14 cellular contexts compared by ENCODE assay signal in the genomic region with DNA sequence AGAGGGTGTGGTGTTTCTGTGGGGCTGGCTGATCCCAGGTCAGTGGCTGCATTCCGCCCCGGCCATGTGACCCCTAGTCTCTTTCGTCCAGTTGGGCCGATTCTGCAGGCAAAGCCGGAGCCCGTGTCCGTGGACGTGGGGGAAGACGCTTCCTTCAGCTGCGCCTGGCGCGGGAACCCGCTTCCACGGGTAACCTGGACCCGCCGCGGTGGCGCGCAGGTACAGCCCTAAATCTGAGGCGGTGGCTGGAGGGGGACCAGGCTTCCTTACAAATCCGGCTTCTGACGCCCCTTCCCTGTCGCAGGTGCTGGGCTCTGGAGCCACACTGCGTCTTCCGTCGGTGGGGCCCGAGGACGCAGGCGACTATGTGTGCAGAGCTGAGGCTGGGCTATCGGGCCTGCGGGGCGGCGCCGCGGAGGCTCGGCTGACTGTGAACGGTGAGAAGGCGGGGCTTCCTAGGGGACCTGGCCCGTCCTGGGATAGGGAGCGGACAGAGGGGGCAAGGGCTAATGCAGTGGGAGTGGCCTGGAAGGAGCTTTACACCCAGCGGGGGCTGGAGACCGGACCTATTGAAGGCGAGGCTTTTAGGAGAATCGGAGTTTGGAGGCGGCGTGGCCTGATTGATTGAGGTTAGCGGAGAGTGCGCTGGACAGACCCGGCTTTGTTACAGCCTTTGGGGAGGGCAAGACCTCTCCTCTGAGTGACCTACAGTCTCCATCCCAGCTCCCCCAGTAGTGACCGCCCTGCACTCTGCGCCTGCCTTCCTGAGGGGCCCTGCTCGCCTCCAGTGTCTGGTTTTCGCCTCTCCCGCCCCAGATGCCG. TPM values are rescaled to one million over a fixed set of nuclear protein-coding genes. Genes with fewer than 3 reads are reported as not detected.
DNase-seq lines count a peak whose midpoint lies in the region; ATAC-seq, FAIRE-seq and TF ChIP-seq lines count a peak whose summit lies in the region.
"Had no signal": no experiment of that assay in that cellular context is flagged by ENCODE, and none has a peak within 500 bp of the region (broad histone marks: within the 10 kb centered on the region; RNA-seq: fewer than 3 reads in every experiment).

No MANE protein-coding gene starts in this region.

- intact Hi-C loops in HepG2 (cut with micrococcal nuclease; ENCODE audit: unreplicated experiment): loop anchor here (5.0 kb wide), 1 partner anchor 49 kb away; a partner anchor contains a TSS

- TF ChIP-seq POLR2A in HepG2 (IDR thresholded peaks at IDR 0.05; ENCODE audit: insufficient read depth in 1 of 2, low read depth in 2 of 2, low read length in 2 of 2): 0 out of 4 replicates have a peak, but pooled peaks of 1 of the 2 experiments have one; percentile 27

- BruUV-seq in HepG2 (replicated peaks; lab: Mats Ljungman, UMichigan): no TSS peak

- no peaks in the 10 kb centered on the region for H3K79me2 ChIP-seq in HepG2 (ENCODE audit: insufficient read depth, low read length)

- H3K27ac ChIP-seq in HepG2 (ENCODE audit: extremely low read length, insufficient read depth, low read length): no peak overlapping the region
- H3K27ac ChIP-seq: tibial nerve had no signal

- no peak for TF ChIP-seq CTCF in HepG2 (CRISPR knock-in tag; IDR thresholded peaks at IDR 0.05)

- ATAC-seq in HepG2: peak; percentile 92
- no peak for ATAC-seq in naive thymus-derived CD8-positive, alpha-beta T cell

- H3K9me3 Mint-ChIP-seq in naive thymus-derived CD8-positive, alpha-beta T cell: peaks cover 0 to 2% (median 0%) of the 10 kb centered on the region in 9 donors
- H3K9me3 Mint-ChIP-seq in immature natural killer cell: no peaks in the 10 kb centered on the region

- H3K4me1 ChIP-seq in HepG2 (ENCODE audit: insufficient read depth, low read length): peaks cover 39% of the 10 kb centered on the region

- POLR2A ChIA-PET in HepG2 (lab: Yijun Ruan, JAX): interaction anchor here (0.7 to 1.1 kb wide), 4 partner anchors 15 to 113 kb away, joined by 3 to 4 read pairs (median 3); a partner anchor contains a TSS
- POLR2A ChIA-PET in naive thymus-derived CD8-positive, alpha-beta T cell (lab: Charles Lee): no interaction called here

- no peaks in the 10 kb centered on the region for H4K20me1 ChIP-seq in HepG2 (ENCODE audit: insufficient read depth, low read length)

- H3K4me3 ChIP-seq in HepG2 (replicated peaks in 1 of 3; ENCODE audit: insufficient read depth in 1 of 3, low read depth in 2 of 3, low read length in 3 of 3): peak overlapping the region; percentile 41 to 70 (median 50)
- H3K4me3 ChIP-seq: tibial nerve had no signal

- TF ChIP-seq EP300 in HepG2 (IDR thresholded peaks at IDR 0.05; ENCODE audit: low read depth in 2 of 2, low read length in 2 of 2) (no peak), HepG2 (CRISPR knock-in tag; IDR thresholded peaks at IDR 0.05; ENCODE audit: borderline replicate concordance) (no peak)

- H3K36me3 ChIP-seq in HepG2 (replicated peaks in 1 of 2; ENCODE audit: control insufficient read depth in 1 of 2, insufficient read depth in 2 of 2, low read length in 2 of 2): no peaks in the 10 kb centered on the region
- H3K36me3 ChIP-seq: tibial nerve had no signal

- H3K4me2 ChIP-seq in HepG2 (ENCODE audit: low read depth, low read length): peak overlapping the region; percentile 92

- no peak for TF ChIP-seq RAD21 in HepG2 (CRISPR knock-in tag; IDR thresholded peaks at IDR 0.05)

- H3K27ac Mint-ChIP-seq in naive thymus-derived CD8-positive, alpha-beta T cell: no peak overlapping the region
- H3K27ac Mint-ChIP-seq in immature natural killer cell: no peak overlapping the region

- H3K9me3 ChIP-seq in HepG2 (ENCODE audit: low read length): no peaks in the 10 kb centered on the region

- peak; percentile 83 for FAIRE-seq in HepG2 (lab: Jason Lieb, UNC)
- FAIRE-seq: frontal cortex, GM18507 had no signal

- peak overlapping the region in 3 of 10 donors; percentile 6 to 51 (median 45) for H3K4me3 Mint-ChIP-seq in naive thymus-derived CD8-positive, alpha-beta T cell
- no peak overlapping the region for H3K4me3 Mint-ChIP-seq in immature natural killer cell

- peak; percentile 85 for DNase-seq in COLO829 (ENCODE audit: low spot score)
- peak; percentile 59 for DNase-seq in SK-N-DZ (ENCODE audit: low spot score)
- peak; percentile 89 for DNase-seq in HepG2 (ENCODE audit: low spot score)
- no peak for DNase-seq in naive thymus-derived CD8-positive, alpha-beta T cell
- no peak for DNase-seq in mucosa of gallbladder (ENCODE audit: low spot score)
- no peak for DNase-seq in immature natural killer cell
- DNase-seq: AML-193, NCI-H1092, NCI-H510A treated with DMSO at 0.1 percent for 48 hours had no signal

- peak overlapping the region; percentile 24; the same call in 1 of the 2 replicates for H3K9ac ChIP-seq in HepG2 (ENCODE audit: insufficient read depth, low read depth, low read length)

- H3K27me3 ChIP-seq in HepG2 (ENCODE audit: control insufficient read depth in 1 of 2, insufficient read depth in 2 of 2, low read length in 2 of 2): peaks cover 6 to 39% of the 10 kb centered on the region in 2 experiments

- in situ Hi-C loops in HepG2 (cut with HindIII; ENCODE audit: extremely low pct_ligation_motif_present, low pct_unique_long_range_greater_than_20kb): no loop called here

- peaks cover 5 to 27% (median 11%) of the 10 kb centered on the region in 4 donors for H3K4me1 Mint-ChIP-seq in naive thymus-derived CD8-positive, alpha-beta T cell
- peaks cover 8 to 9% of the 10 kb centered on the region in 2 donors for H3K4me1 Mint-ChIP-seq in immature natural killer cell

- no peak overlapping the region for H2AFZ ChIP-seq in HepG2 (ENCODE audit: low read length)

- CTCF ChIA-PET in HepG2 (lab: Yijun Ruan, JAX; ENCODE audit: low intra/inter-chr PET ratio, low total read pairs): no interaction called here

- H3K36me3 Mint-ChIP-seq in naive thymus-derived CD8-positive, alpha-beta T cell: peaks cover 0 to 3% (median 0%) of the 10 kb centered on the region in 3 donors
- peaks cover 0 to 4% (median 0%) of the 10 kb centered on the region in 3 donors for H3K36me3 Mint-ChIP-seq in immature natural killer cell

- WGBS in HepG2 (ENCODE audit: low lambda C conversion rate): 15% methylated on average over 21 of the region's 55 CpGs

- H3K27me3 Mint-ChIP-seq in naive thymus-derived CD8-positive, alpha-beta T cell: peaks cover 12 to 67% (median 46%) of the 10 kb centered on the region in 5 donors
- peaks cover 14 to 33% (median 19%) of the 10 kb centered on the region in 3 donors for H3K27me3 Mint-ChIP-seq in immature natural killer cell (ENCODE audit: low read depth in 3 of 3)

RNA-seq across cellular contexts. Expression of a gene that starts 4.3 kb away (rescaled TPM):
- 0.35 and 0.46 TPM in 2 replicates for polyA plus RNA-seq in SK-N-DZ (2014; cell fraction: cytosol; rRNA removed)
- 0.50 and 1.0 TPM in 2 replicates for polyA plus RNA-seq in SK-N-DZ (2014; cell fraction: nucleus; rRNA removed)
- 2.2 and 2.4 TPM in 2 replicates for total RNA-seq in HepG2 (2016; rRNA removed; fragmentation: Illumina TruSeq; extraction: Trizol)
- total RNA-seq in HepG2 (2016; cell fraction: cytosol; rRNA removed; fragmentation: Illumina TruSeq; extraction: Trizol; ENCODE audit: low read depth): 1.1 and 1.3 TPM in 2 replicates
- 1.9 and 2.4 TPM in 2 replicates for total RNA-seq in HepG2 (2016; cell fraction: insoluble cytoplasmic fraction; rRNA removed; fragmentation: Illumina TruSeq; extraction: Trizol)
- total RNA-seq in HepG2 (2016; cell fraction: membrane; rRNA removed; fragmentation: Illumina TruSeq; extraction: Trizol): 2.2 and 2.6 TPM in 2 replicates
- 1.2 and 1.3 TPM in 2 replicates for total RNA-seq in HepG2 (2016; cell fraction: nucleus; rRNA removed; fragmentation: Illumina TruSeq; extraction: Trizol)
- polyA plus RNA-seq in HepG2 (2011; rRNA removed): 0.17 and 0.18 TPM in 2 replicates
- 0.21 and 0.30 TPM in 2 replicates for polyA plus RNA-seq in HepG2 (2011; cell fraction: cytosol; rRNA removed)
- 0.29 and 0.32 TPM in 2 replicates for polyA plus RNA-seq in HepG2 (2011; cell fraction: nucleus; rRNA removed)
- 0.07 TPM in 2 replicates for polyA plus RNA-seq in HepG2 (2012)
- polyA plus RNA-seq in HepG2 (2016; cell fraction: cytosol; fragmentation: Illumina TruSeq; extraction: Trizol; ENCODE audit: low read depth): 1.2 and 1.8 TPM in 2 replicates
- 2.9 and 3.3 TPM in 2 replicates for polyA plus RNA-seq in HepG2 (2016; cell fraction: insoluble cytoplasmic fraction; fragmentation: Illumina TruSeq; extraction: Trizol; ENCODE audit: low read depth)
- 2.2 and 2.6 TPM in 2 replicates for polyA plus RNA-seq in HepG2 (2016; cell fraction: membrane; fragmentation: Illumina TruSeq; extraction: Trizol; ENCODE audit: low read depth)
- polyA plus RNA-seq in HepG2 (2016; cell fraction: nucleus; fragmentation: Illumina TruSeq; extraction: Trizol; ENCODE audit: insufficient read depth, low read depth): 3.1 and 3.3 TPM in 2 replicates
- polyA minus RNA-seq in HepG2 (2011; rRNA and poly(A)+ RNA removed; ENCODE audit: low replicate concordance): 0.16 TPM in 1 of 2 replicates, not detected in the other
- polyA minus RNA-seq in HepG2 (2011; cell fraction: cytosol; rRNA and poly(A)+ RNA removed): 0.26 TPM in 1 of 2 replicates, not detected in the other
- polyA minus RNA-seq in HepG2 (2011; cell fraction: nucleus; rRNA and poly(A)+ RNA removed): 0.12 and 0.13 TPM in 2 replicates
- under 1 TPM; 0.96 to 0.99 TPM for total RNA-seq in naive thymus-derived CD8-positive, alpha-beta T cell
- under 1 TPM; 0.16 to 0.77 (median 0.35) TPM for polyA plus RNA-seq in naive thymus-derived CD8-positive, alpha-beta T cell
- 0.12 TPM for total RNA-seq in mucosa of gallbladder
- polyA plus RNA-seq in immature natural killer cell: under 1 TPM in 1 of 3 donors, not detected in 2; 0.19 TPM
- total RNA-seq: dermis microvascular lymphatic vessel endothelial cell had no signal

RNA-seq across cellular contexts. Expression of a gene that starts 7.3 kb away (rescaled TPM):
- 69.6 and 77.4 TPM in 2 replicates for polyA plus RNA-seq in SK-N-DZ (2014; cell fraction: cytosol; rRNA removed)
- polyA plus RNA-seq in SK-N-DZ (2014; cell fraction: nucleus; rRNA removed): 66.8 and 94.7 TPM in 2 replicates
- total RNA-seq in HepG2 (2016; rRNA removed; fragmentation: Illumina TruSeq; extraction: Trizol) (2.3 and 2.9 TPM in 2 replicates), mucosa of gallbladder (85.6 TPM)
- total RNA-seq in HepG2 (2016; cell fraction: cytosol; rRNA removed; fragmentation: Illumina TruSeq; extraction: Trizol; ENCODE audit: low read depth): 0.79 and 1.7 TPM in 2 replicates
- 0.65 and 3.2 TPM in 2 replicates for total RNA-seq in HepG2 (2016; cell fraction: insoluble cytoplasmic fraction; rRNA removed; fragmentation: Illumina TruSeq; extraction: Trizol)
- total RNA-seq in HepG2 (2016; cell fraction: membrane; rRNA removed; fragmentation: Illumina TruSeq; extraction: Trizol): 0.83 and 1.4 TPM in 2 replicates
- 2.7 and 3.8 TPM in 2 replicates for total RNA-seq in HepG2 (2016; cell fraction: nucleus; rRNA removed; fragmentation: Illumina TruSeq; extraction: Trizol)
- polyA plus RNA-seq in HepG2 (2011; rRNA removed) (2.0 and 3.1 TPM in 2 replicates), immature natural killer cell (under 1 TPM in 1 of 3 donors, not detected in 2; 0.72 TPM)
- 1.0 and 2.3 TPM in 2 replicates for polyA plus RNA-seq in HepG2 (2011; cell fraction: cytosol; rRNA removed)
- 2.4 and 4.2 TPM in 2 replicates for polyA plus RNA-seq in HepG2 (2011; cell fraction: nucleus; rRNA removed)
- polyA plus RNA-seq in HepG2 (2012): 0.70 and 1.2 TPM in 2 replicates
- 1.1 and 1.4 TPM in 2 replicates for polyA plus RNA-seq in HepG2 (2016; cell fraction: cytosol; fragmentation: Illumina TruSeq; extraction: Trizol; ENCODE audit: low read depth)
- polyA plus RNA-seq in HepG2 (2016; cell fraction: insoluble cytoplasmic fraction; fragmentation: Illumina TruSeq; extraction: Trizol; ENCODE audit: low read depth): 1.4 and 4.4 TPM in 2 replicates
- 2.2 and 3.5 TPM in 2 replicates for polyA plus RNA-seq in HepG2 (2016; cell fraction: membrane; fragmentation: Illumina TruSeq; extraction: Trizol; ENCODE audit: low read depth)
- 9.5 and 10.5 TPM in 2 replicates for polyA plus RNA-seq in HepG2 (2016; cell fraction: nucleus; fragmentation: Illumina TruSeq; extraction: Trizol; ENCODE audit: insufficient read depth, low read depth)
- 0.51 and 2.8 TPM in 2 replicates for polyA minus RNA-seq in HepG2 (2011; rRNA and poly(A)+ RNA removed; ENCODE audit: low replicate concordance)
- 0.35 and 1.8 TPM in 2 replicates for polyA minus RNA-seq in HepG2 (2011; cell fraction: cytosol; rRNA and poly(A)+ RNA removed)
- polyA minus RNA-seq in HepG2 (2011; cell fraction: nucleus; rRNA and poly(A)+ RNA removed): 1.2 TPM in 1 of 2 replicates, not detected in the other
- total RNA-seq in naive thymus-derived CD8-positive, alpha-beta T cell: not detected
- polyA plus RNA-seq in naive thymus-derived CD8-positive, alpha-beta T cell: not detected

RNA-seq across cellular contexts. Expression of a gene that starts 8.7 kb away (rescaled TPM):
- polyA plus RNA-seq in SK-N-DZ (2014; cell fraction: cytosol; rRNA removed): not detected in 2 replicates
- polyA plus RNA-seq in SK-N-DZ (2014; cell fraction: nucleus; rRNA removed): 0.16 TPM in 1 of 2 replicates, not detected in the other
- total RNA-seq in HepG2 (2016; rRNA removed; fragmentation: Illumina TruSeq; extraction: Trizol) (not detected in 2 replicates), mucosa of gallbladder (0.06 TPM)
- total RNA-seq in HepG2 (2016; cell fraction: cytosol; rRNA removed; fragmentation: Illumina TruSeq; extraction: Trizol; ENCODE audit: low read depth): not detected in 2 replicates
- 0.04 TPM in 2 replicates for total RNA-seq in HepG2 (2016; cell fraction: insoluble cytoplasmic fraction; rRNA removed; fragmentation: Illumina TruSeq; extraction: Trizol)
- total RNA-seq in HepG2 (2016; cell fraction: membrane; rRNA removed; fragmentation: Illumina TruSeq; extraction: Trizol): not detected in 2 replicates
- total RNA-seq in HepG2 (2016; cell fraction: nucleus; rRNA removed; fragmentation: Illumina TruSeq; extraction: Trizol): not detected in 2 replicates
- polyA plus RNA-seq in HepG2 (2011; rRNA removed) (0.01 TPM in 1 of 2 replicates, not detected in the other), immature natural killer cell (not detected)
- 0.01 TPM in 2 replicates for polyA plus RNA-seq in HepG2 (2011; cell fraction: cytosol; rRNA removed)
- 0.16 and 0.39 TPM in 2 replicates for polyA plus RNA-seq in HepG2 (2011; cell fraction: nucleus; rRNA removed)
- polyA plus RNA-seq in HepG2 (2012): not detected in 2 replicates
- not detected in 2 replicates for polyA plus RNA-seq in HepG2 (2016; cell fraction: cytosol; fragmentation: Illumina TruSeq; extraction: Trizol; ENCODE audit: low read depth)
- polyA plus RNA-seq in HepG2 (2016; cell fraction: insoluble cytoplasmic fraction; fragmentation: Illumina TruSeq; extraction: Trizol; ENCODE audit: low read depth): not detected in 2 replicates
- not detected in 2 replicates for polyA plus RNA-seq in HepG2 (2016; cell fraction: membrane; fragmentation: Illumina TruSeq; extraction: Trizol; ENCODE audit: low read depth)
- polyA plus RNA-seq in HepG2 (2016; cell fraction: nucleus; fragmentation: Illumina TruSeq; extraction: Trizol; ENCODE audit: insufficient read depth, low read depth): 0.25 TPM in 1 of 2 replicates, not detected in the other
- 0.05 TPM in 1 of 2 replicates, not detected in the other for polyA minus RNA-seq in HepG2 (2011; rRNA and poly(A)+ RNA removed; ENCODE audit: low replicate concordance)
- not detected in 2 replicates for polyA minus RNA-seq in HepG2 (2011; cell fraction: cytosol; rRNA and poly(A)+ RNA removed)
- not detected in 2 replicates for polyA minus RNA-seq in HepG2 (2011; cell fraction: nucleus; rRNA and poly(A)+ RNA removed)
- total RNA-seq in naive thymus-derived CD8-positive, alpha-beta T cell: under 1 TPM in 1 of 2 experiments, not detected in 1; 0.27 TPM
- under 1 TPM in 1 of 3 donors, not detected in 2; 0.50 TPM for polyA plus RNA-seq in naive thymus-derived CD8-positive, alpha-beta T cell
- total RNA-seq: dermis microvascular lymphatic vessel endothelial cell, G401, tibial nerve had no signal

RNA-seq across cellular contexts. Expression of a gene that starts 39.3 kb away (rescaled TPM):
- polyA plus RNA-seq in SK-N-DZ (2014; cell fraction: cytosol; rRNA removed): 1.8 and 2.4 TPM in 2 replicates
- polyA plus RNA-seq in SK-N-DZ (2014; cell fraction: nucleus; rRNA removed): 13.3 and 33.4 TPM in 2 replicates
- total RNA-seq in HepG2 (2016; rRNA removed; fragmentation: Illumina TruSeq; extraction: Trizol): 0.38 and 2.1 TPM in 2 replicates
- total RNA-seq in HepG2 (2016; cell fraction: cytosol; rRNA removed; fragmentation: Illumina TruSeq; extraction: Trizol; ENCODE audit: low read depth): 1.1 and 1.7 TPM in 2 replicates
- total RNA-seq in HepG2 (2016; cell fraction: insoluble cytoplasmic fraction; rRNA removed; fragmentation: Illumina TruSeq; extraction: Trizol): 0.33 and 1.8 TPM in 2 replicates
- total RNA-seq in HepG2 (2016; cell fraction: membrane; rRNA removed; fragmentation: Illumina TruSeq; extraction: Trizol): 0.87 and 2.1 TPM in 2 replicates
- total RNA-seq in HepG2 (2016; cell fraction: nucleus; rRNA removed; fragmentation: Illumina TruSeq; extraction: Trizol): 1.2 and 3.4 TPM in 2 replicates
- polyA plus RNA-seq in HepG2 (2011; rRNA removed): 1.6 and 2.3 TPM in 2 replicates
- polyA plus RNA-seq in HepG2 (2011; cell fraction: cytosol; rRNA removed): 0.45 and 0.74 TPM in 2 replicates
- 13.5 and 15.3 TPM in 2 replicates for polyA plus RNA-seq in HepG2 (2011; cell fraction: nucleus; rRNA removed)
- 0.69 and 1.1 TPM in 2 replicates for polyA plus RNA-seq in HepG2 (2012)
- polyA plus RNA-seq in HepG2 (2016; cell fraction: cytosol; fragmentation: Illumina TruSeq; extraction: Trizol; ENCODE audit: low read depth): 1.3 and 1.8 TPM in 2 replicates
- 0.28 and 0.74 TPM in 2 replicates for polyA plus RNA-seq in HepG2 (2016; cell fraction: insoluble cytoplasmic fraction; fragmentation: Illumina TruSeq; extraction: Trizol; ENCODE audit: low read depth)
- polyA plus RNA-seq in HepG2 (2016; cell fraction: membrane; fragmentation: Illumina TruSeq; extraction: Trizol; ENCODE audit: low read depth): 0.70 and 1.0 TPM in 2 replicates
- 6.4 and 8.2 TPM in 2 replicates for polyA plus RNA-seq in HepG2 (2016; cell fraction: nucleus; fragmentation: Illumina TruSeq; extraction: Trizol; ENCODE audit: insufficient read depth, low read depth)
- 8.6 and 15.8 TPM in 2 replicates for polyA minus RNA-seq in HepG2 (2011; rRNA and poly(A)+ RNA removed; ENCODE audit: low replicate concordance)
- 2.5 TPM in 1 of 2 replicates, not detected in the other for polyA minus RNA-seq in HepG2 (2011; cell fraction: cytosol; rRNA and poly(A)+ RNA removed)
- 7.7 and 8.0 TPM in 2 replicates for polyA minus RNA-seq in HepG2 (2011; cell fraction: nucleus; rRNA and poly(A)+ RNA removed)
- 10 to 100 TPM; 42.7 to 48.7 TPM for total RNA-seq in naive thymus-derived CD8-positive, alpha-beta T cell
- 1 to 10 TPM; 1.2 to 2.8 (median 2.5) TPM for polyA plus RNA-seq in naive thymus-derived CD8-positive, alpha-beta T cell
- 34.5 TPM for total RNA-seq in mucosa of gallbladder
- 1 to 10 TPM; 2.7 to 8.0 (median 2.9) TPM for polyA plus RNA-seq in immature natural killer cell

RNA-seq across cellular contexts. Expression of a gene that starts 41.3 kb away (rescaled TPM):
- not detected in 2 replicates for polyA plus RNA-seq in SK-N-DZ (2014; cell fraction: cytosol; rRNA removed)
- not detected in 2 replicates for polyA plus RNA-seq in SK-N-DZ (2014; cell fraction: nucleus; rRNA removed)
- total RNA-seq in HepG2 (2016; rRNA removed; fragmentation: Illumina TruSeq; extraction: Trizol) (0.24 TPM in 1 of 2 replicates, not detected in the other), mucosa of gallbladder (14.4 TPM)
- total RNA-seq in HepG2 (2016; cell fraction: cytosol; rRNA removed; fragmentation: Illumina TruSeq; extraction: Trizol; ENCODE audit: low read depth): 0.79 TPM in 1 of 2 replicates, not detected in the other
- not detected in 2 replicates for total RNA-seq in HepG2 (2016; cell fraction: insoluble cytoplasmic fraction; rRNA removed; fragmentation: Illumina TruSeq; extraction: Trizol)
- 0.65 TPM in 1 of 2 replicates, not detected in the other for total RNA-seq in HepG2 (2016; cell fraction: membrane; rRNA removed; fragmentation: Illumina TruSeq; extraction: Trizol)
- total RNA-seq in HepG2 (2016; cell fraction: nucleus; rRNA removed; fragmentation: Illumina TruSeq; extraction: Trizol): not detected in 2 replicates
- polyA plus RNA-seq in HepG2 (2011; rRNA removed) (1.2 and 2.3 TPM in 2 replicates), immature natural killer cell (1,000 to 10,000 TPM; 1,885 to 2,801 (median 2,654) TPM)
- polyA plus RNA-seq in HepG2 (2011; cell fraction: cytosol; rRNA removed): 2.2 TPM in 2 replicates
- 0.64 and 0.72 TPM in 2 replicates for polyA plus RNA-seq in HepG2 (2011; cell fraction: nucleus; rRNA removed)
- 0.37 and 0.60 TPM in 2 replicates for polyA plus RNA-seq in HepG2 (2012)
- polyA plus RNA-seq in HepG2 (2016; cell fraction: cytosol; fragmentation: Illumina TruSeq; extraction: Trizol; ENCODE audit: low read depth): 0.61 TPM in 1 of 2 replicates, not detected in the other
- polyA plus RNA-seq in HepG2 (2016; cell fraction: insoluble cytoplasmic fraction; fragmentation: Illumina TruSeq; extraction: Trizol; ENCODE audit: low read depth): not detected in 2 replicates
- not detected in 2 replicates for polyA plus RNA-seq in HepG2 (2016; cell fraction: membrane; fragmentation: Illumina TruSeq; extraction: Trizol; ENCODE audit: low read depth)
- 1.6 TPM in 2 replicates for polyA plus RNA-seq in HepG2 (2016; cell fraction: nucleus; fragmentation: Illumina TruSeq; extraction: Trizol; ENCODE audit: insufficient read depth, low read depth)
- 0.77 and 4.2 TPM in 2 replicates for polyA minus RNA-seq in HepG2 (2011; rRNA and poly(A)+ RNA removed; ENCODE audit: low replicate concordance)
- not detected in 2 replicates for polyA minus RNA-seq in HepG2 (2011; cell fraction: cytosol; rRNA and poly(A)+ RNA removed)
- polyA minus RNA-seq in HepG2 (2011; cell fraction: nucleus; rRNA and poly(A)+ RNA removed): not detected in 2 replicates
- total RNA-seq in naive thymus-derived CD8-positive, alpha-beta T cell: 10 to 100 TPM; 85.7 to 87.7 TPM
- 1,000 to 10,000 TPM; 1,254 to 1,751 (median 1,469) TPM for polyA plus RNA-seq in naive thymus-derived CD8-positive, alpha-beta T cell
- total RNA-seq: G401 had no signal

Comparison
In these comparisons a context has a peak if more than half of its experiments do, and no peak if none do; other contexts are left out.
1. DNase-seq: peak in COLO829 (single experiment), SK-N-DZ (single experiment) and HepG2 (single experiment); none in naive thymus-derived CD8-positive, alpha-beta T cell (0 of 10), mucosa of gallbladder (single experiment) and immature natural killer cell (0 of 3).
2. RNA of a gene that starts 7.3 kb away (total RNA-seq): 85.6 TPM in mucosa of gallbladder (single experiment); 0.65 to 3.8 TPM in HepG2 and not detected in naive thymus-derived CD8-positive, alpha-beta T cell; every median in the first group is over 10 times any median in the second.